14 cellular contexts compared by ENCODE assay signal in genomic region chr7:14377646-14378266, GRCh38.
A peak's percentile ranks its signal among the peaks of the same experiment; 100 is the strongest.
DNase-seq lines count a peak whose midpoint lies in the region; ATAC-seq and TF ChIP-seq lines count a peak whose summit lies in the region.
"Had no signal": no experiment of that assay in that cellular context is flagged by ENCODE, and none has a peak within 500 bp of the region (broad histone marks: within the 10 kb centered on the region; RNA-seq: fewer than 3 reads in every experiment).

No MANE protein-coding gene starts in this region.

- no peaks in the 10 kb centered on the region for H3K9me3 ChIP-seq in right atrium auricular region
- H3K9me3 ChIP-seq: gastroesophageal sphincter, transverse colon had no signal

- H3K4me3 ChIP-seq in right atrium auricular region (no peak overlapping the region), brain microvascular endothelial cell (ENCODE audit: low read depth, low read length) (no peak overlapping the region)
- H3K4me3 ChIP-seq: gastroesophageal sphincter, transverse colon had no signal

- H3K27me3 ChIP-seq in right atrium auricular region: no peaks in the 10 kb centered on the region
- H3K27me3 ChIP-seq in brain microvascular endothelial cell (replicated peaks): no peaks in the 10 kb centered on the region
- H3K27me3 ChIP-seq: gastroesophageal sphincter, transverse colon had no signal

- H3K4me1 ChIP-seq in right atrium auricular region: no peaks in the 10 kb centered on the region
- H3K4me1 ChIP-seq: transverse colon had no signal

- in situ Hi-C loops in brain microvascular endothelial cell (cut with HindIII; ENCODE audit: low pct_ligation_motif_present, low sequenced_read_pairs): no loop called here

- DNase-seq in Right ventricle myocardium inferior (ENCODE audit: missing footprints): no peak
- DNase-seq in right atrium auricular region (ENCODE audit: low spot score): no peak
- peak; percentile 63 for DNase-seq in brain microvascular endothelial cell
- peak; percentile 41 for DNase-seq in iris pigment epithelial cell (ENCODE audit: low read depth)
- no peak for DNase-seq in activated CD8-positive, alpha-beta memory T cell treated with anti-CD3 and anti-CD28 coated beads for 24 hours
- DNase-seq in DMS53 (lab: John Stamatoyannopoulos, UW): no peak
- DNase-seq in stimulated activated CD4-positive, alpha-beta T cell treated with anti-CD3 and anti-CD28 coated beads, Interleukin-1b, Interleukin-23, amount 100 ng/mL, for 48 hours: no peak
- DNase-seq: activated naive CD8-positive, alpha-beta T cell treated with anti-CD3 and anti-CD28 coated beads, Interleukin-2, amount 10 ng/mL, durations not matched to agents 7 days and 5 days; Karpas-422; natural killer cell; transverse colon had no signal

- TF ChIP-seq CTCF in right atrium auricular region (IDR thresholded peaks at IDR 0.05) (no peak), brain microvascular endothelial cell (IDR thresholded peaks at IDR 0.05; ENCODE audit: low read depth, low read length, missing control alignments) (no peak)

- H3K27ac ChIP-seq in right atrium auricular region (no peak overlapping the region), brain microvascular endothelial cell (peak overlapping the region; percentile 79)
- H3K27ac ChIP-seq: gastroesophageal sphincter, transverse colon had no signal

- no peaks in the 10 kb centered on the region for H3K36me3 ChIP-seq in right atrium auricular region
- H3K36me3 ChIP-seq in brain microvascular endothelial cell (replicated peaks): no peaks in the 10 kb centered on the region
- H3K36me3 ChIP-seq: gastroesophageal sphincter, transverse colon had no signal

- ATAC-seq in Right ventricle myocardium inferior (peak; percentile 46), HG02678 (IDR thresholded peaks at IDR 0.05; ENCODE audit: unreplicated experiment) (no peak)
- ATAC-seq: gastroesophageal sphincter, natural killer cell, WTC11 had no signal

- intact Hi-C loops in Right ventricle myocardium inferior (cut with DNase I): no loop called here

Comparison
In these comparisons a context has a peak if more than half of its experiments do, and no peak if none do; other contexts are left out.
1. DNase-seq: peak in brain microvascular endothelial cell (single experiment) and iris pigment epithelial cell (single experiment); none in Right ventricle myocardium inferior (single experiment), right atrium auricular region (single experiment), activated CD8-positive, alpha-beta memory T cell treated with anti-CD3 and anti-CD28 coated beads for 24 hours (single experiment), DMS53 (single experiment) and stimulated activated CD4-positive, alpha-beta T cell treated with anti-CD3 and anti-CD28 coated beads, Interleukin-1b, Interleukin-23, amount 100 ng/mL, for 48 hours (single experiment).